ENCODE assay signal across 8 cellular contexts in genomic region chr1:26788836-26789611, GRCh38. TPM values are rescaled to one million over a fixed set of nuclear protein-coding genes. Genes with fewer than 3 reads are reported as not detected.
A peak's percentile ranks its signal among the peaks of the same experiment; 100 is the strongest.
DNase-seq lines count a peak whose midpoint lies in the region; ATAC-seq and TF ChIP-seq lines count a peak whose summit lies in the region.

No MANE protein-coding gene starts in this region.

- TF ChIP-seq CTCF in IMR-90 (conservative IDR thresholded peaks at IDR 0.05; ENCODE audit: low read depth, low read length) (peak; percentile 98), OCI-LY3 (IDR thresholded peaks at IDR 0.05; ENCODE audit: low read depth, low read length) (peak; percentile 76)

- peak overlapping the region; percentile 95 for H4K91ac ChIP-seq in IMR-90 (ENCODE audit: insufficient read depth, low read depth, low read length)

- dilution Hi-C loops in IMR-90 (cut with HindIII; ENCODE audit: low sequenced_read_pairs, unreplicated experiment), result loop anchor here (25.0 kb wide), 1 partner anchor 202 kb away; no protein-coding TSS in a partner anchor

- H4K20me1 ChIP-seq in IMR-90 (ENCODE audit: insufficient read depth, low read length), result peaks cover 5% of the 10 kb centered on the region; the same call in 1 of the 2 replicates
- no peaks in the 10 kb centered on the region for H4K20me1 ChIP-seq in OCI-LY3 (ENCODE audit: insufficient read depth, low read length)

- H3K27me3 ChIP-seq in IMR-90 (ENCODE audit: control insufficient read depth, insufficient read depth, low read length) (no peaks in the 10 kb centered on the region), OCI-LY3 (ENCODE audit: low read depth, low read length) (no peaks in the 10 kb centered on the region), mucosa of rectum (ENCODE audit: control insufficient read depth in 2 of 2, insufficient read depth in 2 of 2, low read length in 2 of 2) (no peaks in the 10 kb centered on the region)

- DNase-seq in EL, result peak; percentile 92
- peak; percentile 83 for DNase-seq in IMR-90
- peak; percentile 79 for DNase-seq in activated T-cell treated with anti-CD3 and anti-CD28 coated beads for 48 hours (ENCODE audit: low read depth)
- peak; percentile 91 to 93 for DNase-seq in erythroblast (lab: John Stamatoyannopoulos, UW)
- peak; percentile 73 to 76 for DNase-seq in stimulated activated CD8-positive, alpha-beta memory T cell treated with anti-CD3 and anti-CD28 coated beads, Interleukin-4, amount 100 ng/mL, for 4 hours (ENCODE audit: low read depth in 2 of 2, low spot score in 1 of 2)

- H3K4me2 ChIP-seq in IMR-90 (ENCODE audit: low read depth, low read length) (peak overlapping the region; percentile 97), OCI-LY3 (ENCODE audit: low read length) (peak overlapping the region; percentile 96)

- peak overlapping the region; percentile 99 for H2AK9ac ChIP-seq in IMR-90 (replicated peaks; ENCODE audit: low read depth, low read length, poor library complexity)

- H3K4me3 ChIP-seq in IMR-90 (ENCODE audit: insufficient read depth, low read depth, low read length) (peak overlapping the region; percentile 72), OCI-LY3 (ENCODE audit: low read length) (peak overlapping the region; percentile 95), mucosa of rectum (ENCODE audit: low read length in 2 of 2) (peak overlapping the region; percentile 87 to 95)

- peak overlapping the region; percentile 96 for H4K5ac ChIP-seq in IMR-90 (ENCODE audit: low read depth, low read length)

- H3K9me1 ChIP-seq in IMR-90 (ENCODE audit: insufficient read depth, low read length), result peaks cover 13% of the 10 kb centered on the region

- H3K9me3 ChIP-seq in IMR-90 (ENCODE audit: control insufficient read depth, insufficient read depth, low read length) (no peaks in the 10 kb centered on the region), OCI-LY3 (ENCODE audit: insufficient read depth, low read length) (no peaks in the 10 kb centered on the region), mucosa of rectum (ENCODE audit: control insufficient read depth in 2 of 2, low read length in 2 of 2) (no peaks in the 10 kb centered on the region)

- intact Hi-C loops in IMR-90 (cut with micrococcal nuclease), result loop anchor here (1.0 kb wide), 4 partner anchors 91 to 289 kb away; no protein-coding TSS in a partner anchor

- peak overlapping the region; percentile 55 for H2AFZ ChIP-seq in IMR-90 (replicated peaks; ENCODE audit: low read length, poor library complexity)
- H2AFZ ChIP-seq in OCI-LY3 (ENCODE audit: low read depth, low read length), result no peak overlapping the region

- POLR2A ChIA-PET in IMR-90 (lab: Charles Lee; ENCODE audit: unreplicated experiment), result interaction anchor here (0.6 to 2.2 kb wide), 6 partner anchors 8 to 175 kb away, joined by 3 to 13 read pairs (median 3); no protein-coding TSS in a partner anchor

- ATAC-seq in IMR-90 (ENCODE audit: low read depth) (peak; percentile 30), HG02678 (IDR thresholded peaks at IDR 0.05; ENCODE audit: unreplicated experiment) (no peak)

- peak overlapping the region; percentile 33; the same call in 1 of the 2 replicates for H3K18ac ChIP-seq in IMR-90 (ENCODE audit: low read depth, low read length)

- peaks cover 25 to 45% of the 10 kb centered on the region in 2 experiments; a peak in 3 of 4 replicates for H3K79me1 ChIP-seq in IMR-90 (ENCODE audit: low read depth in 1 of 2, low read length in 2 of 2)

- 7% methylated on average over 10 of the region's 19 CpGs; no CpG with 5 or more reads in 1 of the 2 experiments for WGBS in IMR-90 (ENCODE audit: extremely low coverage in 2 of 2, insufficient read length in 1 of 2), 2 experiments

- peak overlapping the region; percentile 96 for H2BK5ac ChIP-seq in IMR-90 (ENCODE audit: low read depth, low read length, poor library complexity, severe bottlenecking)

- H3K27ac ChIP-seq in IMR-90 (ENCODE audit: insufficient read depth, low read length), result peak overlapping the region; percentile 51
- H3K27ac ChIP-seq in OCI-LY3 (ENCODE audit: low read length), result peak overlapping the region; percentile 98
- H3K27ac ChIP-seq in mucosa of rectum (ENCODE audit: low read depth in 2 of 2, low read length in 2 of 2), result peak overlapping the region; percentile 99

- peak overlapping the region; percentile 85 for H3K23ac ChIP-seq in IMR-90 (ENCODE audit: low read depth, low read length)

- peaks cover 17% of the 10 kb centered on the region for H3K79me2 ChIP-seq in OCI-LY3 (ENCODE audit: low read length)

- H3K4me1 ChIP-seq in IMR-90 (ENCODE audit: control insufficient read depth, insufficient read depth, low read length) (peaks cover 28% of the 10 kb centered on the region), OCI-LY3 (ENCODE audit: low read length) (peaks cover 45% of the 10 kb centered on the region), mucosa of rectum (ENCODE audit: control insufficient read depth in 2 of 2, insufficient read depth in 2 of 2, low read length in 2 of 2) (peaks cover 38% of the 10 kb centered on the region in 2 donors)

- H2BK15ac ChIP-seq in IMR-90 (ENCODE audit: low read depth, low read length), result peak overlapping the region; percentile 55

- in situ Hi-C loops in IMR-90 (cut with MboI; ENCODE audit: low sequenced_read_pairs), result loop anchor here (5.0 kb wide), 1 partner anchor 97 kb away; no protein-coding TSS in a partner anchor

- peak overlapping the region; percentile 99 for H3K56ac ChIP-seq in IMR-90 (ENCODE audit: extremely low read depth, insufficient read depth, low read length)

- CTCF ChIA-PET in IMR-90 (lab: Yijun Ruan, JAX), result interaction anchor here (0.5 to 4.7 kb wide), 15 partner anchors 11 to 624 kb away, joined by 3 to 20 read pairs (median 3); partner anchors contain the start of gene ARID1A

- peak overlapping the region; percentile 93 for H3K14ac ChIP-seq in IMR-90 (replicated peaks; ENCODE audit: low read depth, low read length)

- peak overlapping the region; percentile 62 for H2BK20ac ChIP-seq in IMR-90 (ENCODE audit: low read depth, low read length)

- TF ChIP-seq POLR2A in IMR-90 (IDR thresholded peaks at IDR 0.05; ENCODE audit: low read depth, low read length) (peak; percentile 62), erythroblast (IDR thresholded peaks at IDR 0.05; ENCODE audit: low read length) (no peak)

- peak overlapping the region; percentile 97 for H2AK5ac ChIP-seq in IMR-90 (ENCODE audit: low read depth, low read length)

- H2BK120ac ChIP-seq in IMR-90 (ENCODE audit: low read depth, low read length), result peak overlapping the region; percentile 99

- H3K4ac ChIP-seq in IMR-90 (ENCODE audit: low read depth, low read length), result peak overlapping the region; percentile 97

- H3K9ac ChIP-seq in IMR-90 (ENCODE audit: low read depth, low read length) (peak overlapping the region; percentile 93), OCI-LY3 (ENCODE audit: low read length) (peak overlapping the region; percentile 97), mucosa of rectum (ENCODE audit: low read depth in 1 of 2, low read length in 2 of 2) (peak overlapping the region; percentile 98 to 99)

- TF ChIP-seq RAD21 in IMR-90 (IDR thresholded peaks at IDR 0.05; ENCODE audit: low read length), result peak; percentile 98

- H4K8ac ChIP-seq in IMR-90 (ENCODE audit: low read depth in 2 of 2, low read length in 2 of 2), result peak overlapping the region; percentile 96 to 99

- BruUV-seq in IMR-90 (replicated peaks; lab: Mats Ljungman, UMichigan), result no TSS peak

- H3K36me3 ChIP-seq in IMR-90 (ENCODE audit: control insufficient read depth, insufficient read depth, low read length), result peaks cover 1% of the 10 kb centered on the region
- H3K36me3 ChIP-seq in OCI-LY3 (replicated peaks; ENCODE audit: low read depth, low read length), result no peaks in the 10 kb centered on the region
- H3K36me3 ChIP-seq in mucosa of rectum (ENCODE audit: control insufficient read depth in 2 of 2, insufficient read depth in 2 of 2, low read length in 2 of 2), result peaks cover under 1 to 8% of the 10 kb centered on the region in 2 donors

TF ChIP-seq in IMR-90, 13 proteins besides CTCF, POLR2A, EP300 and RAD21:
- TF ChIP-seq MXI1 (IDR thresholded peaks at IDR 0.05; ENCODE audit: borderline replicate concordance, low read depth, low read length), result peak; percentile 40; the same call in 1 of the 2 replicates
- peak; percentile 92; the same call in 1 of the 2 replicates for TF ChIP-seq MAZ (IDR thresholded peaks at IDR 0.05; ENCODE audit: borderline replicate concordance, low read depth, low read length)
- TF ChIP-seq MAFK (IDR thresholded peaks at IDR 0.05; ENCODE audit: low read depth, low read length), result no peak
- peak; percentile 97 for TF ChIP-seq SMC3 (IDR thresholded peaks at IDR 0.05; ENCODE audit: low read depth, low read length)
- no peak for TF ChIP-seq ELK1 (IDR thresholded peaks at IDR 0.05; ENCODE audit: borderline replicate concordance, low read depth, low read length)
- peak; percentile 31; the same call in 1 of the 2 replicates for TF ChIP-seq CEBPB (IDR thresholded peaks at IDR 0.05; ENCODE audit: low read depth, low read length)
TF ChIP-seq in IMR-90: peak in this region for 4.

RNA-seq across cellular contexts. Expression of gene PIGV, which starts 1.3 kb away (rescaled TPM):
- total RNA-seq in IMR-90 (2012; rRNA removed), result 8.6 and 10.6 TPM in 2 replicates
- polyA plus RNA-seq in IMR-90 (2012; rRNA removed), result 6.9 and 7.2 TPM in 2 replicates
- polyA plus RNA-seq in IMR-90 (2012; cell fraction: cytosol; rRNA removed), result 7.4 and 11.3 TPM in 2 replicates
- polyA plus RNA-seq in IMR-90 (2012; cell fraction: nucleus; rRNA removed; ENCODE audit: low replicate concordance), result 10.5 and 15.8 TPM in 2 replicates

RNA-seq across cellular contexts. Expression of gene ZDHHC18, which starts 37.5 kb away (rescaled TPM):
- 9.4 and 12.5 TPM in 2 replicates for total RNA-seq in IMR-90 (2012; rRNA removed)
- polyA plus RNA-seq in IMR-90 (2012; rRNA removed), result 37.0 and 38.4 TPM in 2 replicates
- polyA plus RNA-seq in IMR-90 (2012; cell fraction: cytosol; rRNA removed), result 16.2 and 37.8 TPM in 2 replicates
- polyA plus RNA-seq in IMR-90 (2012; cell fraction: nucleus; rRNA removed; ENCODE audit: low replicate concordance), result 40.6 and 50.7 TPM in 2 replicates
